2 cellular contexts compared by ENCODE assay signal in the genomic region with DNA sequence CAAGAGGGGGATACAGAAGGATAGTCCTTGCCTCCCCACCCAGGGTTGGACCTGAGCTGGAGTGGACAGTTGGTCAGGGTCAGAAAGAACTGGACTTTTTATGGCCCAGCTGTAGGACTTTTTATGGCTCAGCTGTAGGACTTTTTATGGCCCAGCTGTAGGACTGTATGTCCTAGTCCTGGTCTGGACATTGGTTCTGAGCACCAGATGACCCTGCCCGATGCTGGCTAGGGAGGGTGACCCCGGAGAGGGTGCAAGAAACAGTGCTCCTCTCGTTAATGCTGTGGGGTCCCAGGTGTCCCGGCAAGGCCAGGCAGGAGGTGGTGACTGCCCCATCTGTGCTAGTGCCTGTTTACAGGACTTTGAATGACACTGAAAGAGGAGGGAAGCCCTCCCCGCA.
TF ChIP-seq lines count a peak whose summit lies in the region.

No MANE protein-coding gene starts in this region.

TF ChIP-seq in SK-N-SH, 30 proteins besides CTCF, POLR2A, EP300 and RAD21 (continued from another document):
- TF ChIP-seq, protein P1, sequence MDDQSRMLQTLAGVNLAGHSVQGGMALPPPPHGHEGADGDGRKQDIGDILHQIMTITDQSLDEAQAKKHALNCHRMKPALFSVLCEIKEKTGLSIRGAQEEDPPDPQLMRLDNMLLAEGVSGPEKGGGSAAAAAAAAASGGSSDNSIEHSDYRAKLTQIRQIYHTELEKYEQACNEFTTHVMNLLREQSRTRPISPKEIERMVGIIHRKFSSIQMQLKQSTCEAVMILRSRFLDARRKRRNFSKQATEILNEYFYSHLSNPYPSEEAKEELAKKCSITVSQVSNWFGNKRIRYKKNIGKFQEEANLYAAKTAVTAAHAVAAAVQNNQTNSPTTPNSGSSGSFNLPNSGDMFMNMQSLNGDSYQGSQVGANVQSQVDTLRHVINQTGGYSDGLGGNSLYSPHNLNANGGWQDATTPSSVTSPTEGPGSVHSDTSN (IDR thresholded peaks at IDR 0.05), result no peak
- TF ChIP-seq GATA2 (CRISPR knock-in tag; IDR thresholded peaks at IDR 0.05) (no peak), NRF1 (IDR thresholded peaks at IDR 0.05; ENCODE audit: low read depth, low read length) (no peak)

TF ChIP-seq in SK-N-SH treated with all-trans-retinoic acid at 6 μM for 48 hours, 23 proteins besides CTCF, POLR2A, EP300 and RAD21 (continued from another document):
- TF ChIP-seq, protein P2, sequence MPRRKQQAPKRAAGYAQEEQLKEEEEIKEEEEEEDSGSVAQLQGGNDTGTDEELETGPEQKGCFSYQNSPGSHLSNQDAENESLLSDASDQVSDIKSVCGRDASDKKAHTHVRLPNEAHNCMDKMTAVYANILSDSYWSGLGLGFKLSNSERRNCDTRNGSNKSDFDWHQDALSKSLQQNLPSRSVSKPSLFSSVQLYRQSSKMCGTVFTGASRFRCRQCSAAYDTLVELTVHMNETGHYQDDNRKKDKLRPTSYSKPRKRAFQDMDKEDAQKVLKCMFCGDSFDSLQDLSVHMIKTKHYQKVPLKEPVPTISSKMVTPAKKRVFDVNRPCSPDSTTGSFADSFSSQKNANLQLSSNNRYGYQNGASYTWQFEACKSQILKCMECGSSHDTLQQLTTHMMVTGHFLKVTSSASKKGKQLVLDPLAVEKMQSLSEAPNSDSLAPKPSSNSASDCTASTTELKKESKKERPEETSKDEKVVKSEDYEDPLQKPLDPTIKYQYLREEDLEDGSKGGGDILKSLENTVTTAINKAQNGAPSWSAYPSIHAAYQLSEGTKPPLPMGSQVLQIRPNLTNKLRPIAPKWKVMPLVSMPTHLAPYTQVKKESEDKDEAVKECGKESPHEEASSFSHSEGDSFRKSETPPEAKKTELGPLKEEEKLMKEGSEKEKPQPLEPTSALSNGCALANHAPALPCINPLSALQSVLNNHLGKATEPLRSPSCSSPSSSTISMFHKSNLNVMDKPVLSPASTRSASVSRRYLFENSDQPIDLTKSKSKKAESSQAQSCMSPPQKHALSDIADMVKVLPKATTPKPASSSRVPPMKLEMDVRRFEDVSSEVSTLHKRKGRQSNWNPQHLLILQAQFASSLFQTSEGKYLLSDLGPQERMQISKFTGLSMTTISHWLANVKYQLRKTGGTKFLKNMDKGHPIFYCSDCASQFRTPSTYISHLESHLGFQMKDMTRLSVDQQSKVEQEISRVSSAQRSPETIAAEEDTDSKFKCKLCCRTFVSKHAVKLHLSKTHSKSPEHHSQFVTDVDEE (CRISPR knock-in tag; IDR thresholded peaks at IDR 0.05), result no peak
- TF ChIP-seq CSDC2 (CRISPR knock-in tag; IDR thresholded peaks at IDR 0.05), result no peak
- no peak for TF ChIP-seq ISL1 (CRISPR knock-in tag; IDR thresholded peaks at IDR 0.05)
- TF ChIP-seq ZNF565 (CRISPR knock-in tag; conservative IDR thresholded peaks at IDR 0.05; ENCODE audit: low read depth), result no peak
